24 cellular contexts compared by ENCODE assay signal in the genomic region with DNA sequence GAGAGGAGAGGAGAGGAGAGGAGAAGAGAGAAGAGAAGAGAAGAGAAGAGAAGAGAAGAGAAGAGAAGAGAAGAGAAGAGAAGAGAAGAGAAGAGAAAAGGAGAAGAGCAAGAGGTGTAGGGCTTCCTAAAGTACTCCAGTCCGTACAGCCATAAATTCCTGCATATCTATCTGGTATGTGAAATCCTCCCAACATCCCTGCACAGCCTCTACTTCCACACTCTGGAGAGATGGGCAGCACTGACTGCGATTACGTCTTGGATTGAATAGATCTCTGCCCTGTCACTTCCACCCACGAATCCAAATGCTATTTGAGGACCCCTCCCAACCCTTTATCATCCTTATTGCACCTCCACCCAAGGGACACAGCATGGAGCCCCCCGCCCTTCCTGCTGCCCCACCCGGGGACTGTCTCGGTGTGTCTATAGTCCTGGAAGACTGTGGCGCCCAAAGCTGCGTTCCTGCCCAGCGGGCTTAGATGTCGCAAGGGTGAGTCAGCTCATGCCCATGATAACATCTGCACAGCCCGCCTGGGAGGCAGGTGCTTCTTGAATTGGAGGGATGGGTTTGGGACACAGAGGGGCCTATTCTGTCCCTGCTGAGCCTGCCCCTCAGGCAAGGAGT.
DNase-seq lines count a peak whose midpoint lies in the region; ATAC-seq and TF ChIP-seq lines count a peak whose summit lies in the region.
"Had no signal": no experiment of that assay in that cellular context is flagged by ENCODE, and none has a peak within 500 bp of the region (broad histone marks: within the 10 kb centered on the region; RNA-seq: fewer than 3 reads in every experiment).

No MANE protein-coding gene starts in this region.

- H3K4me1 ChIP-seq in Panc1 (ENCODE audit: control insufficient read depth, insufficient read depth, low read length) (peaks cover 10% of the 10 kb centered on the region; the same call in 1 of the 2 replicates), gastrocnemius medialis (no peaks in the 10 kb centered on the region), Peyer's patch (no peaks in the 10 kb centered on the region)
- H3K4me1 ChIP-seq: upper lobe of right lung had no signal

- H3K36me3 ChIP-seq in Panc1 (ENCODE audit: control insufficient read depth, insufficient read depth, low read length) (no peaks in the 10 kb centered on the region), gastrocnemius medialis (no peaks in the 10 kb centered on the region), Peyer's patch (no peaks in the 10 kb centered on the region)
- H3K36me3 ChIP-seq: upper lobe of right lung had no signal

- intact Hi-C loops in Panc1 (cut with micrococcal nuclease; ENCODE audit: unreplicated experiment) (no loop called here), gastrocnemius medialis (cut with DNase I; ENCODE audit: low total_unique reads) (no loop called here)

- peak; percentile 39 for ATAC-seq in stimulated activated naive CD8-positive, alpha-beta T cell treated with anti-CD3 and anti-CD28 coated beads, Interleukin-15, amount 100 ng/mL, for 72 hours
- no peak for ATAC-seq in stimulated activated naive CD8-positive, alpha-beta T cell treated with anti-CD3 and anti-CD28 coated beads, Interleukin-15, Interleukin-2, amounts not matched to agents 100 U/mL and 50 U/mL, for 24 hours
- peak; percentile 87 for ATAC-seq in Panc1
- ATAC-seq in gastrocnemius medialis, result no peak
- ATAC-seq: upper lobe of right lung had no signal

- H3K27ac ChIP-seq in Panc1 (ENCODE audit: low read length), result no peak overlapping the region
- no peak overlapping the region for H3K27ac ChIP-seq in gastrocnemius medialis
- no peak overlapping the region for H3K27ac ChIP-seq in Peyer's patch
- H3K27ac ChIP-seq: HL-60, upper lobe of right lung had no signal

- H3K4me1 Mint-ChIP-seq in stimulated activated naive CD8-positive, alpha-beta T cell treated with anti-CD3 and anti-CD28 coated beads, Interleukin-15, amount 100 ng/mL, for 72 hours, result no peaks in the 10 kb centered on the region
- H3K4me1 Mint-ChIP-seq: CD14-positive monocyte, nephron had no signal

- H3K27me3 Mint-ChIP-seq in stimulated activated naive CD8-positive, alpha-beta T cell treated with anti-CD3 and anti-CD28 coated beads, Interleukin-15, amount 100 ng/mL, for 72 hours, result peaks cover 51% of the 10 kb centered on the region

- CTCF ChIA-PET in Panc1 (lab: Charles Lee), result no interaction called here

- POLR2A ChIA-PET in Panc1 (lab: Charles Lee), result no interaction called here

- H3K27ac Mint-ChIP-seq in stimulated activated naive CD8-positive, alpha-beta T cell treated with anti-CD3 and anti-CD28 coated beads, Interleukin-15, amount 100 ng/mL, for 72 hours, result no peak overlapping the region
- H3K27ac Mint-ChIP-seq: HFFc6, nephron had no signal

- peak overlapping the region in 1 of 2 donors; percentile 47 for H3K4me3 Mint-ChIP-seq in stimulated activated naive CD8-positive, alpha-beta T cell treated with anti-CD3 and anti-CD28 coated beads, Interleukin-15, amount 100 ng/mL, for 72 hours
- H3K4me3 Mint-ChIP-seq: CD14-positive monocyte, HFFc6, nephron had no signal

- no TSS peak for BruUV-seq in Panc1 (replicated peaks; lab: Mats Ljungman, UMichigan)

- TF ChIP-seq CTCF in Panc1 (IDR thresholded peaks at IDR 0.05) (no peak), epithelial cell of esophagus (IDR thresholded peaks at IDR 0.05; ENCODE audit: insufficient read depth, low read depth, low read length, missing control alignments) (no peak), gastrocnemius medialis (IDR thresholded peaks at IDR 0.05 in 4 of 5, conservative IDR thresholded peaks at IDR 0.05 in 1 of 5) (no peak), Peyer's patch (IDR thresholded peaks at IDR 0.05) (no peak)

- H3K9me3 ChIP-seq in Panc1 (ENCODE audit: control insufficient read depth, insufficient read depth, low read depth, low read length) (no peaks in the 10 kb centered on the region), gastrocnemius medialis (no peaks in the 10 kb centered on the region), Peyer's patch (no peaks in the 10 kb centered on the region)
- H3K9me3 ChIP-seq: upper lobe of right lung had no signal

- no peak for TF ChIP-seq POLR2A in gastrocnemius medialis (IDR thresholded peaks at IDR 0.05)
- no peak for TF ChIP-seq POLR2A in Peyer's patch (IDR thresholded peaks at IDR 0.05)

- in situ Hi-C loops in Panc1 (cut with HindIII; ENCODE audit: low pct_unique_long_range_greater_than_20kb, low sequenced_read_pairs), result no loop called here
- in situ Hi-C loops in gastrocnemius medialis (cut with MboI; ENCODE audit: low sequenced_read_pairs in 4 of 4), result no loop called here

- H3K27me3 ChIP-seq in Panc1 (ENCODE audit: control insufficient read depth, insufficient read depth, low read length) (0 out of 2 replicates have a peak, but pooled peaks cover 2% of the 10 kb centered on the region), gastrocnemius medialis (peaks cover 0 to 7% (median 4%) of the 10 kb centered on the region in 3 donors), Peyer's patch (no peaks in the 10 kb centered on the region)
- H3K27me3 ChIP-seq: upper lobe of right lung had no signal

- H3K9me3 Mint-ChIP-seq in stimulated activated naive CD8-positive, alpha-beta T cell treated with anti-CD3 and anti-CD28 coated beads, Interleukin-15, amount 100 ng/mL, for 72 hours, result no peaks in the 10 kb centered on the region
- H3K9me3 Mint-ChIP-seq: CD14-positive monocyte, HFFc6, nephron had no signal

- no peak for DNase-seq in stimulated activated naive CD8-positive, alpha-beta T cell treated with anti-CD3 and anti-CD28 coated beads, Interleukin-15, amount 100 ng/mL, for 72 hours
- no peak for DNase-seq in stimulated activated naive CD8-positive, alpha-beta T cell treated with anti-CD3 and anti-CD28 coated beads, Interleukin-15, Interleukin-2, amounts not matched to agents 100 U/mL and 50 U/mL, for 24 hours
- DNase-seq in Panc1 (ENCODE audit: low read depth, low spot score) (no peak), epithelial cell of esophagus (ENCODE audit: low read depth) (peak; percentile 56), amniotic stem cell (lab: John Stamatoyannopoulos, UW) (no peak), gastrocnemius medialis (no peak), NAMALWA (ENCODE audit: low spot score) (no peak), Peyer's patch (no peak)
- DNase-seq: ACHN; activated gamma-delta T cell treated with Interleukin-2 at 50 U/mL for 16 hours; activated T-cell treated with anti-CD3 and anti-CD28 coated beads for 4 hours; amygdala; central memory CD4-positive, alpha-beta T cell; DMS53; HFFc6; KG1; NCI-H1105 treated with DMSO at 0.1 percent for 48 hours; NCI-H748 treated with DMSO at 0.1 percent for 48 hours; OCI-M1; stimulated activated CD4-positive, alpha-beta T cell treated with anti-CD3 and anti-CD28 coated beads, Interleukin-1b, Interleukin-23, amount 100 ng/mL, for 48 hours; upper lobe of right lung had no signal

- no peak overlapping the region for H3K4me3 ChIP-seq in Panc1 (ENCODE audit: low read depth in 2 of 2, low read length in 2 of 2)
- H3K4me3 ChIP-seq in epithelial cell of esophagus (ENCODE audit: low read length), result no peak overlapping the region
- H3K4me3 ChIP-seq in gastrocnemius medialis, result no peak overlapping the region
- no peak overlapping the region for H3K4me3 ChIP-seq in Peyer's patch
- H3K4me3 ChIP-seq: upper lobe of right lung had no signal

Comparison
In these comparisons a context has a peak if more than half of its experiments do, and no peak if none do; other contexts are left out.
1. ATAC-seq: peak in stimulated activated naive CD8-positive, alpha-beta T cell treated with anti-CD3 and anti-CD28 coated beads, Interleukin-15, amount 100 ng/mL, for 72 hours (single experiment) and Panc1 (single experiment); none in stimulated activated naive CD8-positive, alpha-beta T cell treated with anti-CD3 and anti-CD28 coated beads, Interleukin-15, Interleukin-2, amounts not matched to agents 100 U/mL and 50 U/mL, for 24 hours (single experiment) and gastrocnemius medialis (0 of 2).